ENCODE assay signal across 1 cellular context in the genomic region with DNA sequence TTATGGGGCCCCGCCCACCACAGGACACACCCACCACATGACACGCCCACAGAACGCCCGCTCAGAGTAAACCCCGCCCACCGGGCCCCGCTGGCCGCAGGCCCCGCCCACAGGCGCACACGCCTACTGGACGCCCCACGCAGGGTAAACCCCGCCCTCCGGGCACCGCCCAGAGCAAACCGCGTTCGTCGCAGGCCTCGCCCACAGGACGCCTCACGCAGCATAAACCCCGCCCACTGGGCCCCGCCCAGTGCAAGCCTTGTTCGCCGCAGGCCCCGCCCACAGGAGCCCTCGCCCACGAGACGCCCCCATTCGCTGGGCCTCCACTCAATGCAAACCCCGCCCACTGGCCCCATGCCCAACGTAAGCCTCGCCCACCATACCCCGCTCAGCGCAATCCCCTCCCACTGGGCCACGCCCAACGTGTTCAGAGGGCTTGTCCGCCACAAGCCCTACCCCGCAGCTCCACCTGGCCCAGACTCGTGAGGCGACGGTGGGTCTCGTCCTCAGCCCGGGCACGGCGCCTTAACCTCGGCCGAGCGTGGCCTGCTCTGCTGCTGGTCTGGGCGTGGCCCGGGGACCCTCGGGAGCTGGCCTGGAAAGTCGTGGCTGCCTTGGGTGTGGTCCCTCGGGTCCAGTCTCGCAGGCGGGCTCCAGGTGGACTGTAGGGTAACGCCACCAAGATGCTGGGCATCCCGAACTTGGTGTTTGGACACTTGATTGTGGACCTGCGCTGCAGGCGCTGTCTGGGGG.
TF ChIP-seq lines count a peak whose summit lies in the region.

No MANE protein-coding gene starts in this region.

TF ChIP-seq in WTC11, 78 proteins besides CTCF, POLR2A, EP300 and RAD21 (continued from another document):
- TF ChIP-seq, protein P1, sequence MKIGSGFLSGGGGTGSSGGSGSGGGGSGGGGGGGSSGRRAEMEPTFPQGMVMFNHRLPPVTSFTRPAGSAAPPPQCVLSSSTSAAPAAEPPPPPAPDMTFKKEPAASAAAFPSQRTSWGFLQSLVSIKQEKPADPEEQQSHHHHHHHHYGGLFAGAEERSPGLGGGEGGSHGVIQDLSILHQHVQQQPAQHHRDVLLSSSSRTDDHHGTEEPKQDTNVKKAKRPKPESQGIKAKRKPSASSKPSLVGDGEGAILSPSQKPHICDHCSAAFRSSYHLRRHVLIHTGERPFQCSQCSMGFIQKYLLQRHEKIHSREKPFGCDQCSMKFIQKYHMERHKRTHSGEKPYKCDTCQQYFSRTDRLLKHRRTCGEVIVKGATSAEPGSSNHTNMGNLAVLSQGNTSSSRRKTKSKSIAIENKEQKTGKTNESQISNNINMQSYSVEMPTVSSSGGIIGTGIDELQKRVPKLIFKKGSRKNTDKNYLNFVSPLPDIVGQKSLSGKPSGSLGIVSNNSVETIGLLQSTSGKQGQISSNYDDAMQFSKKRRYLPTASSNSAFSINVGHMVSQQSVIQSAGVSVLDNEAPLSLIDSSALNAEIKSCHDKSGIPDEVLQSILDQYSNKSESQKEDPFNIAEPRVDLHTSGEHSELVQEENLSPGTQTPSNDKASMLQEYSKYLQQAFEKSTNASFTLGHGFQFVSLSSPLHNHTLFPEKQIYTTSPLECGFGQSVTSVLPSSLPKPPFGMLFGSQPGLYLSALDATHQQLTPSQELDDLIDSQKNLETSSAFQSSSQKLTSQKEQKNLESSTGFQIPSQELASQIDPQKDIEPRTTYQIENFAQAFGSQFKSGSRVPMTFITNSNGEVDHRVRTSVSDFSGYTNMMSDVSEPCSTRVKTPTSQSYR (CRISPR knock-in tag; IDR thresholded peaks at IDR 0.05) = peak; percentile 14; the same call in 1 of the 2 replicates
- peak; percentile 91 for TF ChIP-seq SP1 (CRISPR knock-in tag; conservative IDR thresholded peaks at IDR 0.05)
- 0 out of 2 replicates have a peak, but pooled peaks have one; percentile 19 for TF ChIP-seq FOXP1 (CRISPR knock-in tag; IDR thresholded peaks at IDR 0.05; ENCODE audit: borderline replicate concordance)
- TF ChIP-seq TEAD4 (CRISPR knock-in tag; IDR thresholded peaks at IDR 0.05) = no peak
- 0 out of 2 replicates have a peak, but pooled peaks have one; percentile 24 for TF ChIP-seq TCF7 (CRISPR knock-in tag; IDR thresholded peaks at IDR 0.05; ENCODE audit: low read depth)
TF ChIP-seq in WTC11: peak in this region for 16.
